28 cellular contexts compared by ENCODE assay signal in genomic region chr2:231250146-231250545, GRCh38. TPM values are rescaled to one million over a fixed set of nuclear protein-coding genes. Genes with fewer than 3 reads are reported as not detected.
DNase-seq lines count a peak whose midpoint lies in the region; FAIRE-seq and TF ChIP-seq lines count a peak whose summit lies in the region.
"Had no signal": no experiment of that assay in that cellular context is flagged by ENCODE, and none has a peak within 500 bp of the region (broad histone marks: within the 10 kb centered on the region; RNA-seq: fewer than 3 reads in every experiment).

No MANE protein-coding gene starts in this region.

- H4K91ac ChIP-seq in trophoblast cell (ENCODE audit: low read depth, low read length), result no peak overlapping the region

- intact Hi-C loops in mammary epithelial cell (cut with micrococcal nuclease), result no loop called here

- no peak overlapping the region for H3K23ac ChIP-seq in trophoblast cell (ENCODE audit: low read length)

- H3K79me2 ChIP-seq in mammary epithelial cell (ENCODE audit: insufficient read depth, low read length), result no peaks in the 10 kb centered on the region
- no peaks in the 10 kb centered on the region for H3K79me2 ChIP-seq in trophoblast cell (ENCODE audit: control insufficient read depth, insufficient read depth, low read length, poor library complexity)
- H3K79me2 ChIP-seq: hepatocyte had no signal

- H4K12ac ChIP-seq in trophoblast cell (ENCODE audit: low read depth, low read length), result no peak overlapping the region

- H2BK120ac ChIP-seq in trophoblast cell (ENCODE audit: insufficient read depth, low read length, poor library complexity), result no peak overlapping the region

- H4K8ac ChIP-seq in trophoblast cell (ENCODE audit: low read depth, low read length), result no peak overlapping the region

- no peak overlapping the region for H3K9ac ChIP-seq in BLaER1 treated with 17β-estradiol and CSF1 and Interleukin-3, amounts not matched to agents 10 nM and 100 nM
- H3K9ac ChIP-seq in mammary epithelial cell (ENCODE audit: insufficient read depth, low read length) (no peak overlapping the region), trophoblast cell (ENCODE audit: low read length) (peak overlapping the region; percentile 26)

- no peak overlapping the region for H2BK12ac ChIP-seq in trophoblast cell (ENCODE audit: low read length)

- WGBS in mammary epithelial cell (ENCODE audit: low coverage, missing lambda C conversion rate), result 80% methylated on average over 4 of the region's 5 CpGs
- WGBS in trophoblast cell (ENCODE audit: extremely low coverage, insufficient coverage, insufficient read length), result no CpG with 5 or more reads among the region's 5 CpGs

- H3K14ac ChIP-seq in trophoblast cell (ENCODE audit: low read length), result no peak overlapping the region

- H2AK5ac ChIP-seq in trophoblast cell (ENCODE audit: low read length), result no peak overlapping the region

- no peak overlapping the region for H3K4ac ChIP-seq in trophoblast cell (ENCODE audit: low read depth, low read length)

- H2AFZ ChIP-seq in mammary epithelial cell (ENCODE audit: low read depth, low read length) (no peak overlapping the region), trophoblast cell (ENCODE audit: insufficient read depth, low read length, poor library complexity) (no peak overlapping the region)
- H2AFZ ChIP-seq: hepatocyte had no signal

- no peak overlapping the region for H3K27ac ChIP-seq in BLaER1 treated with 17β-estradiol and CSF1 and Interleukin-3, amounts not matched to agents 10 nM and 100 nM
- no peak overlapping the region for H3K27ac ChIP-seq in mammary epithelial cell (ENCODE audit: insufficient read depth, low read depth, low read length)
- H3K27ac ChIP-seq in trophoblast cell (ENCODE audit: low read depth, low read length), result no peak overlapping the region
- H3K27ac ChIP-seq: hepatocyte, prostate gland, vagina had no signal

- no peaks in the 10 kb centered on the region for H3K9me3 ChIP-seq in BLaER1 treated with 17β-estradiol and CSF1 and Interleukin-3, amounts not matched to agents 10 nM and 100 nM (replicated peaks in 1 of 11)
- H3K9me3 ChIP-seq in mammary epithelial cell (replicated peaks; ENCODE audit: insufficient read depth, low read length) (no peaks in the 10 kb centered on the region), trophoblast cell (ENCODE audit: insufficient read depth, low read depth, low read length) (peaks cover 2% of the 10 kb centered on the region)
- H3K9me3 ChIP-seq: prostate gland, vagina had no signal

- DNase-seq in HTR-8/SVneo (ENCODE audit: insufficient read length, low spot score) (no peak), mammary epithelial cell (peak; percentile 5), trophoblast cell (peak in 1 of 2 donors; percentile 47), NOMO-1 treated with dmso at 0.1 percent for 144 hours (lab: John Stamatoyannopoulos, UW; ENCODE audit: unreplicated experiment) (no peak), NCI-H774 (lab: John Stamatoyannopoulos, UW) (no peak), NCI-H1436 (lab: John Stamatoyannopoulos, UW) (no peak), NCI-H2171 treated with DMSO at 0.1 percent for 48 hours (lab: John Stamatoyannopoulos, UW) (no peak)
- DNase-seq: activated CD4-positive, alpha-beta memory T cell treated with anti-CD3 and anti-CD28 coated beads for 36 hours; activated CD4-positive, CD25-positive, alpha-beta regulatory T cell; activated CD8-positive, alpha-beta memory T cell treated with anti-CD3 and anti-CD28 coated beads, Interleukin-2, amount 50 U/mL, for 48 hours; activated naive CD4-positive, alpha-beta T cell treated with anti-CD3 and anti-CD28 coated beads, Interleukin-2, amount 10 ng/mL, durations not matched to agents 7 days and 5 days; AML-193; amniotic stem cell; effector memory CD4-positive, alpha-beta T cell; left cardiac atrium; NCI-H146; NCI-H524 treated with DMSO at 0.1 percent for 48 hours; NK-92 treated with Interleukin-12 subunit alpha and Interleukin-12 subunit beta, amount 100 ng/mL, for 24 hours; SIG-M5; stimulated activated CD4-positive, alpha-beta T cell treated with anti-CD3 and anti-CD28 coated beads, Interleukin-15, amount 100 ng/mL, for 24 hours; SW 1271 had no signal

- H3K18ac ChIP-seq in trophoblast cell (ENCODE audit: low read length), result no peak overlapping the region

- H3K4me3 ChIP-seq in BLaER1 treated with 17β-estradiol and CSF1 and Interleukin-3, amounts not matched to agents 10 nM and 100 nM, result no peak overlapping the region
- no peak overlapping the region for H3K4me3 ChIP-seq in mammary epithelial cell (replicated peaks in 1 of 3; ENCODE audit: insufficient read depth in 1 of 3, low read depth in 2 of 3, low read length in 3 of 3)
- H3K4me3 ChIP-seq in trophoblast cell (ENCODE audit: low read depth, low read length), result no peak overlapping the region
- H3K4me3 ChIP-seq: hepatocyte, prostate gland, vagina had no signal

- H4K20me1 ChIP-seq in BLaER1 treated with 17β-estradiol and CSF1 and Interleukin-3, amounts not matched to agents 10 nM and 100 nM, result no peaks in the 10 kb centered on the region
- no peaks in the 10 kb centered on the region for H4K20me1 ChIP-seq in mammary epithelial cell (ENCODE audit: insufficient read depth, low read length)

- in situ Hi-C loops in mammary epithelial cell (cut with MboI; ENCODE audit: low sequenced_read_pairs in 2 of 2), result no loop called here

- CTCF ChIA-PET in mammary epithelial cell (lab: Charles Lee; ENCODE audit: low non-redundant PET), result no interaction called here

- no peak for TF ChIP-seq CTCF in mammary epithelial cell (conservative IDR thresholded peaks at IDR 0.05 in 1 of 2, IDR thresholded peaks at IDR 0.05 in 1 of 2; ENCODE audit: extremely low read depth in 1 of 2, insufficient read depth in 1 of 2, low read depth in 1 of 2, low read length in 2 of 2)

- H3K36me3 ChIP-seq in BLaER1 treated with 17β-estradiol and CSF1 and Interleukin-3, amounts not matched to agents 10 nM and 100 nM, result no peaks in the 10 kb centered on the region; a peak in 1 of 22 replicates
- H3K36me3 ChIP-seq in mammary epithelial cell (ENCODE audit: insufficient read depth, low read length) (no peaks in the 10 kb centered on the region), trophoblast cell (ENCODE audit: control insufficient read depth in 1 of 2, insufficient read depth in 2 of 2, low read length in 2 of 2) (no peaks in the 10 kb centered on the region)
- H3K36me3 ChIP-seq: prostate gland, vagina had no signal

- H3K79me1 ChIP-seq in trophoblast cell (ENCODE audit: low read length), result no peaks in the 10 kb centered on the region

- peaks cover 5 to 36% (median 13%) of the 10 kb centered on the region in 10 experiments; a peak in 17 of 20 replicates for H3K4me1 ChIP-seq in BLaER1 treated with 17β-estradiol and CSF1 and Interleukin-3, amounts not matched to agents 10 nM and 100 nM
- H3K4me1 ChIP-seq in mammary epithelial cell (ENCODE audit: insufficient read depth, low read length) (no peaks in the 10 kb centered on the region), trophoblast cell (ENCODE audit: control insufficient read depth in 1 of 2, insufficient read depth in 2 of 2, low read length in 2 of 2) (no peaks in the 10 kb centered on the region)
- H3K4me1 ChIP-seq: prostate gland, vagina had no signal

- no peaks in the 10 kb centered on the region for H3K27me3 ChIP-seq in BLaER1 treated with 17β-estradiol and CSF1 and Interleukin-3, amounts not matched to agents 10 nM and 100 nM
- H3K27me3 ChIP-seq in mammary epithelial cell (ENCODE audit: insufficient read depth, low read length) (no peaks in the 10 kb centered on the region), trophoblast cell (ENCODE audit: insufficient read depth, low read length) (no peaks in the 10 kb centered on the region)
- H3K27me3 ChIP-seq: hepatocyte, vagina had no signal

- peak overlapping the region in 10 of 11 experiments; percentile 6 to 62 (median 43); a peak in 16 of 22 replicates for H3K4me2 ChIP-seq in BLaER1 treated with 17β-estradiol and CSF1 and Interleukin-3, amounts not matched to agents 10 nM and 100 nM
- no peak overlapping the region for H3K4me2 ChIP-seq in mammary epithelial cell (ENCODE audit: insufficient read depth, low read depth, low read length)
- no peak overlapping the region for H3K4me2 ChIP-seq in trophoblast cell (ENCODE audit: low read length)
- H3K4me2 ChIP-seq: hepatocyte had no signal

- dilution Hi-C loops in mammary epithelial cell (cut with HindIII; ENCODE audit: low sequenced_read_pairs), result no loop called here

- BruUV-seq in mammary epithelial cell (replicated peaks; lab: Mats Ljungman, UMichigan), result no TSS peak

- FAIRE-seq in HTR-8/SVneo (lab: Jason Lieb, UNC), result peak; percentile 46
- FAIRE-seq: colon, frontal cortex, H54 had no signal

- no peak overlapping the region for H2BK5ac ChIP-seq in trophoblast cell (ENCODE audit: low read depth, low read length, poor library complexity)

RNA-seq across cellular contexts. Expression of gene ARMC9, which starts 51.7 kb away (rescaled TPM):
- total RNA-seq in mammary epithelial cell, result 10 to 100 TPM; 25.0 to 43.5 TPM
- 21.0 TPM for polyA plus RNA-seq in mammary epithelial cell
- polyA minus RNA-seq in mammary epithelial cell, result 19.1 TPM
- 11.6 and 12.5 TPM in 2 replicates for polyA plus RNA-seq in trophoblast cell (2013)

Comparison
In these comparisons a context has a peak if more than half of its experiments do, and no peak if none do; other contexts are left out.
1. H3K4me2 ChIP-seq: peak in BLaER1 treated with 17β-estradiol and CSF1 and Interleukin-3, amounts not matched to agents 10 nM and 100 nM (10 of 11); none in mammary epithelial cell (single experiment) and trophoblast cell (single experiment).